In genomic region chr11:75214843-75215242, GRCh38 we compare ENCODE assay signal across 21 cellular contexts. TPM values are rescaled to one million over a fixed set of nuclear protein-coding genes. Genes with fewer than 3 reads are reported as not detected.
"Had no signal": no experiment of that assay in that cellular context is flagged by ENCODE, and none has a peak within 500 bp of the region (broad histone marks: within the 10 kb centered on the region; RNA-seq: fewer than 3 reads in every experiment).

No MANE protein-coding gene starts in this region.

- H3K4me1 Mint-ChIP-seq: endodermal cell, mesothelial cell of epicardium, naive B cell had no signal

- H3K36me3 ChIP-seq: esophagus squamous epithelium, gastrocnemius medialis, heart right ventricle, left lung, lower lobe of right lung had no signal

- H3K27ac Mint-ChIP-seq: endodermal cell, mesothelial cell of epicardium, naive B cell had no signal

- DNase-seq: esophagus squamous epithelium, gastrocnemius medialis, hippocampal formation had no signal

- H3K36me3 Mint-ChIP-seq: mesothelial cell of epicardium, naive B cell had no signal

- FAIRE-seq: colon, endometrium, islet of Langerhans, keratinocyte had no signal

- H3K4me3 Mint-ChIP-seq: endodermal cell, mesothelial cell of epicardium, naive B cell had no signal

- H3K4me3 ChIP-seq: coronary artery, dorsolateral prefrontal cortex, esophagus squamous epithelium, gastrocnemius medialis, heart right ventricle, left lung, lower lobe of right lung, mucosa of descending colon had no signal

- H3K9me3 ChIP-seq: esophagus squamous epithelium, gastrocnemius medialis, heart right ventricle, left lung, lower lobe of right lung, mucosa of descending colon had no signal

- ATAC-seq: gastrocnemius medialis had no signal

- H3K27ac ChIP-seq: coronary artery, dorsolateral prefrontal cortex, epithelial cell of prostate, esophagus squamous epithelium, gastrocnemius medialis, heart right ventricle, left lung, lower lobe of right lung had no signal

- H3K27me3 ChIP-seq: gastrocnemius medialis, left lung had no signal

- H3K9me3 Mint-ChIP-seq: endodermal cell, mesothelial cell of epicardium had no signal

- H3K4me1 ChIP-seq: esophagus squamous epithelium, gastrocnemius medialis, heart right ventricle, left lung, lower lobe of right lung had no signal

RNA-seq across cellular contexts. Expression of gene TPBGL, which starts 25.7 kb away (rescaled TPM):
- total RNA-seq: esophagus mucosa, gastrocnemius medialis, left ventricle myocardium superior, lung microvascular endothelial cell, myocyte had no signal
